In genomic region chr15:64522226-64522823, GRCh38 we compare ENCODE assay signal across 10 cellular contexts.
DNase-seq lines count a peak whose midpoint lies in the region; ATAC-seq and TF ChIP-seq lines count a peak whose summit lies in the region.
"Had no signal": no experiment of that assay in that cellular context is flagged by ENCODE, and none has a peak within 500 bp of the region (broad histone marks: within the 10 kb centered on the region; RNA-seq: fewer than 3 reads in every experiment).

No MANE protein-coding gene starts in this region.

- H3K27me3 Mint-ChIP-seq in activated T-cell treated with anti-CD3 and anti-CD28 coated beads, Interleukin-2, amount 50 U/mL, for 24 hours = no peaks in the 10 kb centered on the region
- H3K27me3 Mint-ChIP-seq in activated T-helper 17 cell treated with anti-CD3 and anti-CD28 coated beads, Interleukin-2, amount 50 U/mL, for 72 hours = no peaks in the 10 kb centered on the region

- no peaks in the 10 kb centered on the region for H3K9me3 ChIP-seq in stomach
- no peaks in the 10 kb centered on the region for H3K9me3 ChIP-seq in gastrocnemius medialis
- H3K9me3 ChIP-seq: SJSA1 had no signal

- H3K36me3 ChIP-seq in stomach (no peaks in the 10 kb centered on the region), gastrocnemius medialis (no peaks in the 10 kb centered on the region)

- no peak for TF ChIP-seq EP300 in stomach (IDR thresholded peaks at IDR 0.05)

- H3K4me1 Mint-ChIP-seq in activated T-cell treated with anti-CD3 and anti-CD28 coated beads, Interleukin-2, amount 50 U/mL, for 24 hours (ENCODE audit: low read depth) = peaks cover 70% of the 10 kb centered on the region
- peaks cover 28% of the 10 kb centered on the region for H3K4me1 Mint-ChIP-seq in activated T-helper 17 cell treated with anti-CD3 and anti-CD28 coated beads, Interleukin-2, amount 50 U/mL, for 72 hours

- TF ChIP-seq POLR2A in stomach (IDR thresholded peaks at IDR 0.05) (no peak), gastrocnemius medialis (IDR thresholded peaks at IDR 0.05) (no peak)

- H3K27ac Mint-ChIP-seq in activated T-cell treated with anti-CD3 and anti-CD28 coated beads, Interleukin-2, amount 50 U/mL, for 24 hours = peak overlapping the region; percentile 42
- no peak overlapping the region for H3K27ac Mint-ChIP-seq in activated T-helper 17 cell treated with anti-CD3 and anti-CD28 coated beads, Interleukin-2, amount 50 U/mL, for 72 hours

- in situ Hi-C loops in gastrocnemius medialis (cut with MboI; ENCODE audit: low sequenced_read_pairs in 4 of 4) = no loop called here

- no peak for DNase-seq in activated T-cell treated with anti-CD3 and anti-CD28 coated beads, Interleukin-2, amount 50 U/mL, for 24 hours
- DNase-seq in activated T-cell treated with anti-CD3 and anti-CD28 coated beads, Interleukin-2, amount 50 U/mL, for 1 hour = no peak
- no peak for DNase-seq in left ventricle myocardium superior
- DNase-seq in stomach = no peak
- DNase-seq in inferior parietal cortex (ENCODE audit: extremely low spot score) = no peak
- DNase-seq in gastrocnemius medialis = no peak
- DNase-seq: activated naive CD4-positive, alpha-beta T cell had no signal

- H3K9me3 Mint-ChIP-seq in activated T-cell treated with anti-CD3 and anti-CD28 coated beads, Interleukin-2, amount 50 U/mL, for 24 hours = no peaks in the 10 kb centered on the region
- no peaks in the 10 kb centered on the region for H3K9me3 Mint-ChIP-seq in activated T-helper 17 cell treated with anti-CD3 and anti-CD28 coated beads, Interleukin-2, amount 50 U/mL, for 72 hours

- H3K27me3 ChIP-seq in stomach = no peaks in the 10 kb centered on the region
- no peaks in the 10 kb centered on the region for H3K27me3 ChIP-seq in gastrocnemius medialis
- H3K27me3 ChIP-seq: SJSA1 had no signal

- H3K4me3 ChIP-seq in stomach (no peak overlapping the region), gastrocnemius medialis (no peak overlapping the region)
- H3K4me3 ChIP-seq: SJSA1 had no signal

- H3K4me1 ChIP-seq in stomach (peaks cover 14 to 53% (median 20%) of the 10 kb centered on the region in 4 donors), gastrocnemius medialis (peaks cover 18 to 25% of the 10 kb centered on the region in 2 donors)

- WGBS in stomach, 5 donors = 55 to 70% (median 58%) methylated on average over 1 of the region's 1 CpG

- ATAC-seq in left ventricle myocardium superior (peak; percentile 25), gastrocnemius medialis (no peak)
- no peak for ATAC-seq in activated T-helper 17 cell treated with anti-CD3 and anti-CD28 coated beads, Interleukin-2, amount 50 U/mL, for 72 hours (replicated peaks)

- H3K4me3 Mint-ChIP-seq in activated T-cell treated with anti-CD3 and anti-CD28 coated beads, Interleukin-2, amount 50 U/mL, for 24 hours = no peak overlapping the region
- no peak overlapping the region for H3K4me3 Mint-ChIP-seq in activated T-helper 17 cell treated with anti-CD3 and anti-CD28 coated beads, Interleukin-2, amount 50 U/mL, for 72 hours

- intact Hi-C loops in left ventricle myocardium superior (cut with micrococcal nuclease) (no loop called here), stomach (cut with DNase I; ENCODE audit: low total_unique reads) (no loop called here), gastrocnemius medialis (cut with DNase I; ENCODE audit: low total_unique reads) (no loop called here)

- peaks cover 34% of the 10 kb centered on the region for H3K36me3 Mint-ChIP-seq in activated T-cell treated with anti-CD3 and anti-CD28 coated beads, Interleukin-2, amount 50 U/mL, for 24 hours (ENCODE audit: low read depth)
- H3K36me3 Mint-ChIP-seq in activated T-helper 17 cell treated with anti-CD3 and anti-CD28 coated beads, Interleukin-2, amount 50 U/mL, for 72 hours (ENCODE audit: low read depth) = peaks cover 24% of the 10 kb centered on the region

- peak overlapping the region; percentile 75 for H3K27ac ChIP-seq in VCaP
- H3K27ac ChIP-seq in stomach = peak overlapping the region in 3 of 5 donors; percentile 30 to 71 (median 47)
- no peak overlapping the region for H3K27ac ChIP-seq in gastrocnemius medialis
- H3K27ac ChIP-seq: SJSA1 had no signal

- TF ChIP-seq CTCF in VCaP (conservative IDR thresholded peaks at IDR 0.05) = no peak
- no peak for TF ChIP-seq CTCF in stomach (IDR thresholded peaks at IDR 0.05)
- TF ChIP-seq CTCF in gastrocnemius medialis (IDR thresholded peaks at IDR 0.05 in 4 of 5, conservative IDR thresholded peaks at IDR 0.05 in 1 of 5) = no peak

Comparison
In these comparisons a context has a peak if more than half of its experiments do, and no peak if none do; other contexts are left out.
1. H3K27ac ChIP-seq: peak in VCaP (single experiment) and stomach (3 of 5); none in gastrocnemius medialis (0 of 4).